Comparison of ENCODE assay signal across 8 cellular contexts in the genomic region with DNA sequence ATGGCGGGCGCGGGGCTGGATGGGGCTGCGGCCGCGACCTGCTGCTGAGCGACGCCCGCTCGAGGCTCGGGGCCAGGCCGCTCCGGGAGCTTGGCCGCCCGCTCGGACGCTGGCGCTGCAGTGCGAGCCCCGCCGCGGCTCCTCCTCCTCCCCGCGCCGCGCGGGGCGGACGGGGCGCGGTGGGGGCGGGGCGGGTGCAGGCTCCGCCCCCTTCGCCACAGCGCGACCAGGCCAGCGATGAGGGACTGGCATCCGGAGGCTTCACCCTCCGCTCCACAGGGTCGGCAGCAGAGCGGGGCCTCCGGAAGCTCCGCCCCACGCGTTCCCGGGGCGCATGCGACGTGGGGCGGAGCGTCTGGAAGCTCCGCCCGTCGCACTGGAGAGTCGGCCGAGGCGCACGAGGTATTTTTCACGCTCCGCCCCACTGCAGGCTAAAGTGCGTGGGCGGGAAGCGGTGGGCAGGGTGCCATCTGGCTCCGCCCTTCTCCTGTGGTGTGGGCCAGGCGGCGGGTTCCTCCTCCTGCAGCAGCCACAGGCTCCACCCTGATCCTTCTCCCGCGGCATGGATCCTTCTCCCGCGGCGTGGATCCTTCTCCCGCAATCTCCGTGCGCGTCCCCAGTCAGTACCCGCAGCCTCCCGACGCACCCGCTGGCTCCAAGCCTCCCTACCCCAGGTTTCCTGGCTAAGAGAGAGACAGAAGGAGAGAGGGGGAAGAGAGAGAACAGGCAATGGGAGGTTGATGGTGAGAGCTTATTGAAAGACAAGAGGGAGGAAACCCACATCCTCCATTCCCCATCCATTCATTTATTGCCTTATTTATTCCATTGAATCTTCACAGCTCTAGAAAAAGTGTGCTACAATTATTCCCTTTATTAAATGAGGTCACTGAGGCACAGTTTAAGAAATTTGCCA.
DNase-seq lines count a peak whose midpoint lies in the region; TF ChIP-seq lines count a peak whose summit lies in the region.
"Not testable (repeated sequence)": the region's sequence is repeated elsewhere in the genome, so short reads cannot be mapped to it uniquely, and the experiment has no call there.

No MANE protein-coding gene starts in this region.

- H3K36me3 ChIP-seq in iPS DF 6.9 (ENCODE audit: control insufficient read depth, insufficient read depth, low read length); tibial nerve: not testable (repeated sequence)

- TF ChIP-seq EP300 in tibial nerve (IDR thresholded peaks at IDR 0.05) = peak in 1 of 2 donors; percentile 34

- peak in 1 of 5 experiments; percentile 12 for TF ChIP-seq CTCF in tibial nerve (IDR thresholded peaks at IDR 0.05)

- in situ Hi-C loops in T47D (cut with HindIII; ENCODE audit: low pct_unique_long_range_greater_than_20kb, low sequenced_read_pairs) = not testable (repeated sequence)

- peak overlapping the region; percentile 90 for H3K4me3 ChIP-seq in iPS DF 6.9 (ENCODE audit: low read length)
- H3K4me3 ChIP-seq in tibial nerve = peak overlapping the region in 3 of 4 donors; percentile 31 to 61 (median 57)

- H3K9me3 ChIP-seq in iPS DF 6.9 (ENCODE audit: control insufficient read depth, insufficient read depth, low read length); tibial nerve: not testable (repeated sequence)

- no CpG with 5 or more reads among the region's 80 CpGs for WGBS in iPS DF 6.9 (ENCODE audit: insufficient coverage, insufficient read length)
- WGBS in tibial nerve, 2 donors = 0 to 1% methylated on average over 7 to 22 of the region's 80 CpGs

- H3K27me3 ChIP-seq in iPS DF 6.9 (ENCODE audit: control insufficient read depth, insufficient read depth, low read length); tibial nerve: not testable (repeated sequence)

- TF ChIP-seq POLR2A in tibial nerve (IDR thresholded peaks at IDR 0.05) = peak; percentile 51 to 74

- H3K27ac ChIP-seq in iPS DF 6.9 (ENCODE audit: low read length) = not testable (repeated sequence)
- H3K27ac ChIP-seq in tibial nerve = peak overlapping the region in 2 of 4 donors; percentile 59 to 76

- peak; percentile 92 for DNase-seq in GM03348 (ENCODE audit: low spot score)
- DNase-seq in HPDE6-E6E7 (ENCODE audit: extremely low spot score) = peak; percentile 41
- DNase-seq in NCI-H748 (lab: John Stamatoyannopoulos, UW; ENCODE audit: unreplicated experiment) = peak; percentile 86
- peak; percentile 71 to 80 for DNase-seq in activated CD4-positive, alpha-beta T cell treated with anti-CD3 and anti-CD28 coated beads for 24 hours (ENCODE audit: low read depth in 2 of 2)
- peak; percentile 69 to 95 for DNase-seq in T47D (ENCODE audit: low read depth in 1 of 2, low spot score in 1 of 2)
- not testable (repeated sequence) for DNase-seq in iPS DF 6.9 (ENCODE audit: low read depth, low spot score)
- peak; percentile 92 for DNase-seq in putamen (ENCODE audit: low spot score)
- DNase-seq in tibial nerve (ENCODE audit: low spot score in 2 of 2) = peak; percentile 81

- not testable (repeated sequence) for H3K4me1 ChIP-seq in iPS DF 6.9 (ENCODE audit: control insufficient read depth, insufficient read depth, low read length); tibial nerve
